In the genomic region with DNA sequence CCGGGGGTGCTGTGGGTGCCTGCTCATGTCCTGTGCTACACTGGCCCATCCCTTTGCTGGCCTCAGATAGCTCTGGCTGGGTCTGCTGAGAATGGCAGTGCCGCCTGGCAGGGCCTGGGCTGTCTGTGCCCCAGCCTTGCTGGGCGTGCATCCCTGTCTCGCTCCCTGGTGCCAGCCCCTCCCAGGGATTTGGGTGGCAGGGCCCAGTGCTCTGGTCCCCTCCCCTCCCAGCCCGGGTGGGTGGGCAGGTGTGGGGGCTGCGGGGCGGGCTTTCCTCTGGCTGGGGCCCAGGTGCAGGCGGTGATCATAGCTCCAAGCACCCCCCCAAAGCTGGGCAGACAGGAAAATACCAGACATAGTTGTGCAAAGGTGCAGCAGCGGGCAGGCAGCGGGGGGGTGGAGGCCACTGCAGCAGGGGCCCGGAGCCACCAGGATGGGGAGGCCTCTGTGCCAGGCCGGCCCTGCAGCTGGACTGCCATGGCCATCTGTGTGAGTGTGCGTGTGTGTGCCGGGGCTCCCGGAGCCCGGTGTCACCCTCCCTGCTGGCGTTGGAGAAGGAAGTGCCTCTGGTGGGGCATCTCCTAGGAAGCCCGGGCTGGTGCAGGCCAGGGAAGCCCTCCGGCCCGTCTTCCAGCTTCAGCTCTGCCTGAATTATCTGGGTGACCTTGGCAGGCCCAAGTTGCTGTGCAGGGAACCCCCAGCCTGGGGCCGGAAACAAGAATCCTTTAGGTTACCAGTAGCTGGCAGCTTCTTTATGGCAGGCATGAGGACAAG, we compare ENCODE assay signal across 1 cellular context.
A peak's percentile ranks its signal among the peaks of the same experiment; 100 is the strongest.
TF ChIP-seq lines count a peak whose summit lies in the region.

No MANE protein-coding gene starts in this region.

TF ChIP-seq in HepG2, 621 proteins besides CTCF, POLR2A, EP300 and RAD21 (continued from another document):
- TF ChIP-seq, protein P1, sequence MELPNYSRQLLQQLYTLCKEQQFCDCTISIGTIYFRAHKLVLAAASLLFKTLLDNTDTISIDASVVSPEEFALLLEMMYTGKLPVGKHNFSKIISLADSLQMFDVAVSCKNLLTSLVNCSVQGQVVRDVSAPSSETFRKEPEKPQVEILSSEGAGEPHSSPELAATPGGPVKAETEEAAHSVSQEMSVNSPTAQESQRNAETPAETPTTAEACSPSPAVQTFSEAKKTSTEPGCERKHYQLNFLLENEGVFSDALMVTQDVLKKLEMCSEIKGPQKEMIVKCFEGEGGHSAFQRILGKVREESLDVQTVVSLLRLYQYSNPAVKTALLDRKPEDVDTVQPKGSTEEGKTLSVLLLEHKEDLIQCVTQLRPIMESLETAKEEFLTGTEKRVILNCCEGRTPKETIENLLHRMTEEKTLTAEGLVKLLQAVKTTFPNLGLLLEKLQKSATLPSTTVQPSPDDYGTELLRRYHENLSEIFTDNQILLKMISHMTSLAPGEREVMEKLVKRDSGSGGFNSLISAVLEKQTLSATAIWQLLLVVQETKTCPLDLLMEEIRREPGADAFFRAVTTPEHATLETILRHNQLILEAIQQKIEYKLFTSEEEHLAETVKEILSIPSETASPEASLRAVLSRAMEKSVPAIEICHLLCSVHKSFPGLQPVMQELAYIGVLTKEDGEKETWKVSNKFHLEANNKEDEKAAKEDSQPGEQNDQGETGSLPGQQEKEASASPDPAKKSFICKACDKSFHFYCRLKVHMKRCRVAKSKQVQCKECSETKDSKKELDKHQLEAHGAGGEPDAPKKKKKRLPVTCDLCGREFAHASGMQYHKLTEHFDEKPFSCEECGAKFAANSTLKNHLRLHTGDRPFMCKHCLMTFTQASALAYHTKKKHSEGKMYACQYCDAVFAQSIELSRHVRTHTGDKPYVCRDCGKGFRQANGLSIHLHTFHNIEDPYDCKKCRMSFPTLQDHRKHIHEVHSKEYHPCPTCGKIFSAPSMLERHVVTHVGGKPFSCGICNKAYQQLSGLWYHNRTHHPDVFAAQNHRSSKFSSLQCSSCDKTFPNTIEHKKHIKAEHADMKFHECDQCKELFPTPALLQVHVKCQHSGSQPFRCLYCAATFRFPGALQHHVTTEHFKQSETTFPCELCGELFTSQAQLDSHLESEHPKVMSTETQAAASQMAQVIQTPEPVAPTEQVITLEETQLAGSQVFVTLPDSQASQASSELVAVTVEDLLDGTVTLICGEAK (IDR thresholded peaks at IDR 0.05) = no peak
- TF ChIP-seq, protein P1 (CRISPR knock-in tag; IDR thresholded peaks at IDR 0.05) = no peak
- TF ChIP-seq CENPT (CRISPR knock-in tag; IDR thresholded peaks at IDR 0.05; ENCODE audit: low read depth) = no peak
- peak; percentile 13 for TF ChIP-seq SKI (IDR thresholded peaks at IDR 0.05; ENCODE audit: partially characterized antibody)
- TF ChIP-seq, protein P2, sequence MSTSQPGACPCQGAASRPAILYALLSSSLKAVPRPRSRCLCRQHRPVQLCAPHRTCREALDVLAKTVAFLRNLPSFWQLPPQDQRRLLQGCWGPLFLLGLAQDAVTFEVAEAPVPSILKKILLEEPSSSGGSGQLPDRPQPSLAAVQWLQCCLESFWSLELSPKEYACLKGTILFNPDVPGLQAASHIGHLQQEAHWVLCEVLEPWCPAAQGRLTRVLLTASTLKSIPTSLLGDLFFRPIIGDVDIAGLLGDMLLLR (CRISPR knock-in tag; IDR thresholded peaks at IDR 0.05) = no peak
- TF ChIP-seq SRSF9 (IDR thresholded peaks at IDR 0.05; ENCODE audit: borderline replicate concordance, insufficient read depth, low read depth, low read length, poor library complexity, severe bottlenecking) = no peak
- no peak for TF ChIP-seq CC2D1A (CRISPR knock-in tag; IDR thresholded peaks at IDR 0.05)
- no peak for TF ChIP-seq ATF7 (IDR thresholded peaks at IDR 0.05)
- TF ChIP-seq ATF7 (CRISPR knock-in tag; IDR thresholded peaks at IDR 0.05) = no peak
- TF ChIP-seq NCOR1 (IDR thresholded peaks at IDR 0.05; ENCODE audit: borderline replicate concordance, low read length) = no peak
- TF ChIP-seq CEBPB (IDR thresholded peaks at IDR 0.05; ENCODE audit: borderline replicate concordance, low read depth, low read length) = no peak
- no peak for TF ChIP-seq ZNF724P (CRISPR knock-in tag; IDR thresholded peaks at IDR 0.05; ENCODE audit: borderline replicate concordance)
- no peak for TF ChIP-seq KDM3A (CRISPR knock-in tag; IDR thresholded peaks at IDR 0.05; ENCODE audit: low read depth)
- TF ChIP-seq, protein P3, sequence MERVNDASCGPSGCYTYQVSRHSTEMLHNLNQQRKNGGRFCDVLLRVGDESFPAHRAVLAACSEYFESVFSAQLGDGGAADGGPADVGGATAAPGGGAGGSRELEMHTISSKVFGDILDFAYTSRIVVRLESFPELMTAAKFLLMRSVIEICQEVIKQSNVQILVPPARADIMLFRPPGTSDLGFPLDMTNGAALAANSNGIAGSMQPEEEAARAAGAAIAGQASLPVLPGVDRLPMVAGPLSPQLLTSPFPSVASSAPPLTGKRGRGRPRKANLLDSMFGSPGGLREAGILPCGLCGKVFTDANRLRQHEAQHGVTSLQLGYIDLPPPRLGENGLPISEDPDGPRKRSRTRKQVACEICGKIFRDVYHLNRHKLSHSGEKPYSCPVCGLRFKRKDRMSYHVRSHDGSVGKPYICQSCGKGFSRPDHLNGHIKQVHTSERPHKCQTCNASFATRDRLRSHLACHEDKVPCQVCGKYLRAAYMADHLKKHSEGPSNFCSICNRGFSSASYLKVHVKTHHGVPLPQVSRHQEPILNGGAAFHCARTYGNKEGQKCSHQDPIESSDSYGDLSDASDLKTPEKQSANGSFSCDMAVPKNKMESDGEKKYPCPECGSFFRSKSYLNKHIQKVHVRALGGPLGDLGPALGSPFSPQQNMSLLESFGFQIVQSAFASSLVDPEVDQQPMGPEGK (CRISPR knock-in tag; IDR thresholded peaks at IDR 0.05) = peak; percentile 67
- TF ChIP-seq, protein P4, sequence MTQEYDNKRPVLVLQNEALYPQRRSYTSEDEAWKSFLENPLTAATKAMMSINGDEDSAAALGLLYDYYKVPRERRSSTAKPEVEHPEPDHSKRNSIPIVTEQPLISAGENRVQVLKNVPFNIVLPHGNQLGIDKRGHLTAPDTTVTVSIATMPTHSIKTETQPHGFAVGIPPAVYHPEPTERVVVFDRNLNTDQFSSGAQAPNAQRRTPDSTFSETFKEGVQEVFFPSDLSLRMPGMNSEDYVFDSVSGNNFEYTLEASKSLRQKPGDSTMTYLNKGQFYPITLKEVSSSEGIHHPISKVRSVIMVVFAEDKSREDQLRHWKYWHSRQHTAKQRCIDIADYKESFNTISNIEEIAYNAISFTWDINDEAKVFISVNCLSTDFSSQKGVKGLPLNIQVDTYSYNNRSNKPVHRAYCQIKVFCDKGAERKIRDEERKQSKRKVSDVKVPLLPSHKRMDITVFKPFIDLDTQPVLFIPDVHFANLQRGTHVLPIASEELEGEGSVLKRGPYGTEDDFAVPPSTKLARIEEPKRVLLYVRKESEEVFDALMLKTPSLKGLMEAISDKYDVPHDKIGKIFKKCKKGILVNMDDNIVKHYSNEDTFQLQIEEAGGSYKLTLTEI (CRISPR knock-in tag; conservative IDR thresholded peaks at IDR 0.05) = no peak
